Comparison of ENCODE assay signal across 1 cellular context in the genomic region with DNA sequence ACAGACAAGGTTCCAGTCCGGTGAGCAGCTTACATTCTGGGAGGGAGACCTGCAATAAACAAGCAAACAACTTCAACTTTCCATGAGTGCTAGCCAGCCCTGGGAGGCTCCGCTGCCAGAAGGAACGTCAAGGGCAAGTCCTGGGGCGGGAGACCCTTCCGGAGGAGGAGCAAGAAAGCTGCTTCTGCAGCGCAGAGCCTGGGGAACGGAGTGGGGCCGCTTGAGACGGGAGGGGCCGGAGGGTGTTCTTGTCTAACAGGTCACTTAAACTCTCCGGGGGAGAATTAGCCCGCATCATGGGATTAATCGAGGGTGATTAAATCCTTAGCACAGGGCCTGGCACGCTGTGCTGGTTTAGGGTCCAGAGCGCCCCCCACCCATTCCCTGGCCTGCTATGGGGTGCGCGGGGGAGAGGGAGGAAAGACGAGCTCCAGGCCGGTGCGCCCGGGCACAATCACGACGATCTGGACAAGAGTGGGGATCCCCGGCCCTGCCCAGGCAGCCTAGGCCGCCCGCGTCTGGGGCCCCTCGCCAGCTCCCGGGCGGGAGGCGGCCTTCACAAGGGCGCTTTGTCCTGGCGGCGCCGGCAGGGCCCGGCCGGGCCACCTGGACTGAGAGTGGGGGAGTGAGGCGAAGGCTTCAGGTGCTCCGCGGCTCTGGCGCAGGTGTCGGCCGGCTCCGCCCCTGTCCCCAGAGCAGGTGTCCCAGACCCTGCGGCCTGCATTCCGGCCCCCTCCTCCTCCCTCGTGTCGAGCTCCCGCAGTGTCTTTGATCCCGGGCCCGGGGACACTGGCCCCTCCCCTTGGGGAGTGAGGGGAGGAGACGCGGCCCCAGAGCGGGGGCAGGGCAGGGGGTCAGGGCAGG.
TF ChIP-seq lines count a peak whose summit lies in the region.

No MANE protein-coding gene starts in this region.

TF ChIP-seq in H1, 55 proteins besides CTCF, POLR2A, EP300 and RAD21 (continues in another document):
- TF ChIP-seq SIN3A (conservative IDR thresholded peaks at IDR 0.05 in 1 of 2, IDR thresholded peaks at IDR 0.05 in 1 of 2; ENCODE audit: low read depth in 1 of 2, low read length in 2 of 2), result peak in 1 of 2 experiments; percentile 19; a peak in 1 of 4 replicates
- TF ChIP-seq RFX5 (IDR thresholded peaks at IDR 0.05; ENCODE audit: borderline replicate concordance, low read depth, low read length), result no peak
- no peak for TF ChIP-seq SP4 (IDR thresholded peaks at IDR 0.05; ENCODE audit: low read length)
- TF ChIP-seq ZNF274 (IDR thresholded peaks at IDR 0.05; ENCODE audit: borderline replicate concordance, extremely low read depth, low read length), result no peak
- peak; percentile 62; the same call in 1 of the 2 replicates for TF ChIP-seq PHF8 (conservative IDR thresholded peaks at IDR 0.05; ENCODE audit: low read depth, low read length)
- TF ChIP-seq SUZ12 (IDR thresholded peaks at IDR 0.05; ENCODE audit: low read length), result no peak
- TF ChIP-seq POU5F1 (IDR thresholded peaks at IDR 0.05; ENCODE audit: low read depth, low read length), result no peak
- TF ChIP-seq GABPA (IDR thresholded peaks at IDR 0.05; ENCODE audit: borderline replicate concordance, insufficient read depth, low read length), result no peak; the same call in none of the 2 replicates
- peak; percentile 3 to 14; a peak in 1 of 4 replicates for TF ChIP-seq HDAC2 (IDR thresholded peaks at IDR 0.05; ENCODE audit: borderline replicate concordance in 1 of 2, low read depth in 2 of 2, low read length in 2 of 2)
- TF ChIP-seq RXRA (IDR thresholded peaks at IDR 0.05; ENCODE audit: insufficient read depth, low read depth, low read length), result no peak
- peak; percentile 28 for TF ChIP-seq ASH2L (IDR thresholded peaks at IDR 0.05; ENCODE audit: low read length)
- TF ChIP-seq HDAC6 (IDR thresholded peaks at IDR 0.05; ENCODE audit: low read depth, low read length), result no peak
- TF ChIP-seq JUND (IDR thresholded peaks at IDR 0.05; ENCODE audit: low read length), result no peak
- peak; percentile 20 for TF ChIP-seq KDM4A (IDR thresholded peaks at IDR 0.05; ENCODE audit: low read depth, low read length, severe bottlenecking)
- TF ChIP-seq CBX5 (IDR thresholded peaks at IDR 0.05; ENCODE audit: low read depth, low read length), result no peak
- peak; percentile 74 for TF ChIP-seq TAF7 (optimal IDR thresholded peaks at IDR 0.05; ENCODE audit: borderline replicate concordance, low read depth, low read length)
- TF ChIP-seq TCF12 (IDR thresholded peaks at IDR 0.05; ENCODE audit: low read depth, low read length), result peak; percentile 97
- no peak for TF ChIP-seq CBX8 (IDR thresholded peaks at IDR 0.05; ENCODE audit: borderline replicate concordance, low read depth, low read length)
- TF ChIP-seq SRF (IDR thresholded peaks at IDR 0.05; ENCODE audit: low read depth, low read length), result no peak
- TF ChIP-seq KDM5A (IDR thresholded peaks at IDR 0.05; ENCODE audit: low read length), result no peak
- TF ChIP-seq CTBP2 (IDR thresholded peaks at IDR 0.05; ENCODE audit: borderline replicate concordance, insufficient read depth, insufficient read length, low read length), result peak; percentile 31
- no peak for TF ChIP-seq RNF2 (IDR thresholded peaks at IDR 0.05; ENCODE audit: borderline replicate concordance, low read depth, low read length, missing control alignments, poor library complexity, severe bottlenecking)
- TF ChIP-seq NANOG (IDR thresholded peaks at IDR 0.05; ENCODE audit: insufficient read depth, low read depth, low read length, poor library complexity, severe bottlenecking), result no peak
- TF ChIP-seq BCL11A (IDR thresholded peaks at IDR 0.05; ENCODE audit: low read depth in 2 of 2, low read length in 2 of 2), result no peak
- TF ChIP-seq CEBPB (IDR thresholded peaks at IDR 0.05; ENCODE audit: low read depth, low read length), result no peak
- no peak for TF ChIP-seq SP2 (IDR thresholded peaks at IDR 0.05; ENCODE audit: low read length)
- TF ChIP-seq SIRT6 (IDR thresholded peaks at IDR 0.05; ENCODE audit: low read length), result no peak
- no peak for TF ChIP-seq EGR1 (IDR thresholded peaks at IDR 0.05; ENCODE audit: borderline replicate concordance, low read depth, low read length)
- TF ChIP-seq BACH1 (IDR thresholded peaks at IDR 0.05; ENCODE audit: low read length), result no peak
- TF ChIP-seq BRCA1 (IDR thresholded peaks at IDR 0.05; ENCODE audit: low read depth, low read length), result no peak
- TF ChIP-seq, protein P1, sequence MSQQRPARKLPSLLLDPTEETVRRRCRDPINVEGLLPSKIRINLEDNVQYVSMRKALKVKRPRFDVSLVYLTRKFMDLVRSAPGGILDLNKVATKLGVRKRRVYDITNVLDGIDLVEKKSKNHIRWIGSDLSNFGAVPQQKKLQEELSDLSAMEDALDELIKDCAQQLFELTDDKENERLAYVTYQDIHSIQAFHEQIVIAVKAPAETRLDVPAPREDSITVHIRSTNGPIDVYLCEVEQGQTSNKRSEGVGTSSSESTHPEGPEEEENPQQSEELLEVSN (IDR thresholded peaks at IDR 0.05), result peak; percentile 58; the same call in 1 of the 2 replicates
- peak; percentile 69; the same call in 1 of the 2 replicates for TF ChIP-seq TBP (IDR thresholded peaks at IDR 0.05; ENCODE audit: low read depth, low read length)
- TF ChIP-seq SIX5 (IDR thresholded peaks at IDR 0.05; ENCODE audit: low read depth, low read length), result no peak
- no peak for TF ChIP-seq GTF2F1 (IDR thresholded peaks at IDR 0.05; ENCODE audit: borderline replicate concordance, low read depth, low read length)
- TF ChIP-seq YY1 (IDR thresholded peaks at IDR 0.05; ENCODE audit: low read depth, low read length), result 0 out of 2 replicates have a peak, but pooled peaks have one; percentile 6
- no peak for TF ChIP-seq CHD2 (IDR thresholded peaks at IDR 0.05; ENCODE audit: low read length)
- peak; percentile 95 for TF ChIP-seq TEAD4 (IDR thresholded peaks at IDR 0.05; ENCODE audit: low read depth, low read length)
- TF ChIP-seq KDM1A (IDR thresholded peaks at IDR 0.05; ENCODE audit: borderline replicate concordance, low read length), result no peak
- TF ChIP-seq, protein P2, sequence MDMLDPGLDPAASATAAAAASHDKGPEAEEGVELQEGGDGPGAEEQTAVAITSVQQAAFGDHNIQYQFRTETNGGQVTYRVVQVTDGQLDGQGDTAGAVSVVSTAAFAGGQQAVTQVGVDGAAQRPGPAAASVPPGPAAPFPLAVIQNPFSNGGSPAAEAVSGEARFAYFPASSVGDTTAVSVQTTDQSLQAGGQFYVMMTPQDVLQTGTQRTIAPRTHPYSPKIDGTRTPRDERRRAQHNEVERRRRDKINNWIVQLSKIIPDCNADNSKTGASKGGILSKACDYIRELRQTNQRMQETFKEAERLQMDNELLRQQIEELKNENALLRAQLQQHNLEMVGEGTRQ (IDR thresholded peaks at IDR 0.05; ENCODE audit: low read length), result no peak
- TF ChIP-seq CHD1 (IDR thresholded peaks at IDR 0.05; ENCODE audit: low read depth, low read length), result no peak; the same call in 1 of the 2 replicates
- TF ChIP-seq JUN (IDR thresholded peaks at IDR 0.05; ENCODE audit: low read depth, low read length), result no peak
- TF ChIP-seq, protein P3, sequence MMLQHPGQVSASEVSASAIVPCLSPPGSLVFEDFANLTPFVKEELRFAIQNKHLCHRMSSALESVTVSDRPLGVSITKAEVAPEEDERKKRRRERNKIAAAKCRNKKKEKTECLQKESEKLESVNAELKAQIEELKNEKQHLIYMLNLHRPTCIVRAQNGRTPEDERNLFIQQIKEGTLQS (IDR thresholded peaks at IDR 0.05; ENCODE audit: insufficient read depth, low read depth, low read length), result no peak
- TF ChIP-seq EZH2 (IDR thresholded peaks at IDR 0.05; ENCODE audit: low read depth, low read length, severe bottlenecking), result no peak
- TF ChIP-seq RBBP5 (IDR thresholded peaks at IDR 0.05; ENCODE audit: borderline replicate concordance, low read depth, low read length), result no peak; the same call in 1 of the 2 replicates
- no peak for TF ChIP-seq FOSL1 (IDR thresholded peaks at IDR 0.05; ENCODE audit: insufficient read depth, low read depth, low read length)
- TF ChIP-seq CREB1 (IDR thresholded peaks at IDR 0.05), result peak; percentile 59
- no peak for TF ChIP-seq MAFK (IDR thresholded peaks at IDR 0.05; ENCODE audit: low read depth, low read length)
- TF ChIP-seq, protein P4, sequence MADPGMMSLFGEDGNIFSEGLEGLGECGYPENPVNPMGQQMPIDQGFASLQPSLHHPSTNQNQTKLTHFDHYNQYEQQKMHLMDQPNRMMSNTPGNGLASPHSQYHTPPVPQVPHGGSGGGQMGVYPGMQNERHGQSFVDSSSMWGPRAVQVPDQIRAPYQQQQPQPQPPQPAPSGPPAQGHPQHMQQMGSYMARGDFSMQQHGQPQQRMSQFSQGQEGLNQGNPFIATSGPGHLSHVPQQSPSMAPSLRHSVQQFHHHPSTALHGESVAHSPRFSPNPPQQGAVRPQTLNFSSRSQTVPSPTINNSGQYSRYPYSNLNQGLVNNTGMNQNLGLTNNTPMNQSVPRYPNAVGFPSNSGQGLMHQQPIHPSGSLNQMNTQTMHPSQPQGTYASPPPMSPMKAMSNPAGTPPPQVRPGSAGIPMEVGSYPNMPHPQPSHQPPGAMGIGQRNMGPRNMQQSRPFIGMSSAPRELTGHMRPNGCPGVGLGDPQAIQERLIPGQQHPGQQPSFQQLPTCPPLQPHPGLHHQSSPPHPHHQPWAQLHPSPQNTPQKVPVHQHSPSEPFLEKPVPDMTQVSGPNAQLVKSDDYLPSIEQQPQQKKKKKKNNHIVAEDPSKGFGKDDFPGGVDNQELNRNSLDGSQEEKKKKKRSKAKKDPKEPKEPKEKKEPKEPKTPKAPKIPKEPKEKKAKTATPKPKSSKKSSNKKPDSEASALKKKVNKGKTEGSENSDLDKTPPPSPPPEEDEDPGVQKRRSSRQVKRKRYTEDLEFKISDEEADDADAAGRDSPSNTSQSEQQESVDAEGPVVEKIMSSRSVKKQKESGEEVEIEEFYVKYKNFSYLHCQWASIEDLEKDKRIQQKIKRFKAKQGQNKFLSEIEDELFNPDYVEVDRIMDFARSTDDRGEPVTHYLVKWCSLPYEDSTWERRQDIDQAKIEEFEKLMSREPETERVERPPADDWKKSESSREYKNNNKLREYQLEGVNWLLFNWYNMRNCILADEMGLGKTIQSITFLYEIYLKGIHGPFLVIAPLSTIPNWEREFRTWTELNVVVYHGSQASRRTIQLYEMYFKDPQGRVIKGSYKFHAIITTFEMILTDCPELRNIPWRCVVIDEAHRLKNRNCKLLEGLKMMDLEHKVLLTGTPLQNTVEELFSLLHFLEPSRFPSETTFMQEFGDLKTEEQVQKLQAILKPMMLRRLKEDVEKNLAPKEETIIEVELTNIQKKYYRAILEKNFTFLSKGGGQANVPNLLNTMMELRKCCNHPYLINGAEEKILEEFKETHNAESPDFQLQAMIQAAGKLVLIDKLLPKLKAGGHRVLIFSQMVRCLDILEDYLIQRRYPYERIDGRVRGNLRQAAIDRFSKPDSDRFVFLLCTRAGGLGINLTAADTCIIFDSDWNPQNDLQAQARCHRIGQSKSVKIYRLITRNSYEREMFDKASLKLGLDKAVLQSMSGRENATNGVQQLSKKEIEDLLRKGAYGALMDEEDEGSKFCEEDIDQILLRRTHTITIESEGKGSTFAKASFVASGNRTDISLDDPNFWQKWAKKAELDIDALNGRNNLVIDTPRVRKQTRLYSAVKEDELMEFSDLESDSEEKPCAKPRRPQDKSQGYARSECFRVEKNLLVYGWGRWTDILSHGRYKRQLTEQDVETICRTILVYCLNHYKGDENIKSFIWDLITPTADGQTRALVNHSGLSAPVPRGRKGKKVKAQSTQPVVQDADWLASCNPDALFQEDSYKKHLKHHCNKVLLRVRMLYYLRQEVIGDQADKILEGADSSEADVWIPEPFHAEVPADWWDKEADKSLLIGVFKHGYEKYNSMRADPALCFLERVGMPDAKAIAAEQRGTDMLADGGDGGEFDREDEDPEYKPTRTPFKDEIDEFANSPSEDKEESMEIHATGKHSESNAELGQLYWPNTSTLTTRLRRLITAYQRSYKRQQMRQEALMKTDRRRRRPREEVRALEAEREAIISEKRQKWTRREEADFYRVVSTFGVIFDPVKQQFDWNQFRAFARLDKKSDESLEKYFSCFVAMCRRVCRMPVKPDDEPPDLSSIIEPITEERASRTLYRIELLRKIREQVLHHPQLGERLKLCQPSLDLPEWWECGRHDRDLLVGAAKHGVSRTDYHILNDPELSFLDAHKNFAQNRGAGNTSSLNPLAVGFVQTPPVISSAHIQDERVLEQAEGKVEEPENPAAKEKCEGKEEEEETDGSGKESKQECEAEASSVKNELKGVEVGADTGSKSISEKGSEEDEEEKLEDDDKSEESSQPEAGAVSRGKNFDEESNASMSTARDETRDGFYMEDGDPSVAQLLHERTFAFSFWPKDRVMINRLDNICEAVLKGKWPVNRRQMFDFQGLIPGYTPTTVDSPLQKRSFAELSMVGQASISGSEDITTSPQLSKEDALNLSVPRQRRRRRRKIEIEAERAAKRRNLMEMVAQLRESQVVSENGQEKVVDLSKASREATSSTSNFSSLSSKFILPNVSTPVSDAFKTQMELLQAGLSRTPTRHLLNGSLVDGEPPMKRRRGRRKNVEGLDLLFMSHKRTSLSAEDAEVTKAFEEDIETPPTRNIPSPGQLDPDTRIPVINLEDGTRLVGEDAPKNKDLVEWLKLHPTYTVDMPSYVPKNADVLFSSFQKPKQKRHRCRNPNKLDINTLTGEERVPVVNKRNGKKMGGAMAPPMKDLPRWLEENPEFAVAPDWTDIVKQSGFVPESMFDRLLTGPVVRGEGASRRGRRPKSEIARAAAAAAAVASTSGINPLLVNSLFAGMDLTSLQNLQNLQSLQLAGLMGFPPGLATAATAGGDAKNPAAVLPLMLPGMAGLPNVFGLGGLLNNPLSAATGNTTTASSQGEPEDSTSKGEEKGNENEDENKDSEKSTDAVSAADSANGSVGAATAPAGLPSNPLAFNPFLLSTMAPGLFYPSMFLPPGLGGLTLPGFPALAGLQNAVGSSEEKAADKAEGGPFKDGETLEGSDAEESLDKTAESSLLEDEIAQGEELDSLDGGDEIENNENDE (IDR thresholded peaks at IDR 0.05; ENCODE audit: insufficient replicate concordance, low read length), result no peak
- TF ChIP-seq SAP30 (IDR thresholded peaks at IDR 0.05; ENCODE audit: insufficient read depth, insufficient replicate concordance, low read length), result no peak
- TF ChIP-seq, protein P5, sequence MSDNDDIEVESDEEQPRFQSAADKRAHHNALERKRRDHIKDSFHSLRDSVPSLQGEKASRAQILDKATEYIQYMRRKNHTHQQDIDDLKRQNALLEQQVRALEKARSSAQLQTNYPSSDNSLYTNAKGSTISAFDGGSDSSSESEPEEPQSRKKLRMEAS (IDR thresholded peaks at IDR 0.05), result peak; percentile 88
- TF ChIP-seq NRF1 (IDR thresholded peaks at IDR 0.05; ENCODE audit: low read depth, low read length), result peak; percentile 10; the same call in 1 of the 2 replicates
- TF ChIP-seq, protein P6, sequence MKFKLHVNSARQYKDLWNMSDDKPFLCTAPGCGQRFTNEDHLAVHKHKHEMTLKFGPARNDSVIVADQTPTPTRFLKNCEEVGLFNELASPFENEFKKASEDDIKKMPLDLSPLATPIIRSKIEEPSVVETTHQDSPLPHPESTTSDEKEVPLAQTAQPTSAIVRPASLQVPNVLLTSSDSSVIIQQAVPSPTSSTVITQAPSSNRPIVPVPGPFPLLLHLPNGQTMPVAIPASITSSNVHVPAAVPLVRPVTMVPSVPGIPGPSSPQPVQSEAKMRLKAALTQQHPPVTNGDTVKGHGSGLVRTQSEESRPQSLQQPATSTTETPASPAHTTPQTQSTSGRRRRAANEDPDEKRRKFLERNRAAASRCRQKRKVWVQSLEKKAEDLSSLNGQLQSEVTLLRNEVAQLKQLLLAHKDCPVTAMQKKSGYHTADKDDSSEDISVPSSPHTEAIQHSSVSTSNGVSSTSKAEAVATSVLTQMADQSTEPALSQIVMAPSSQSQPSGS (IDR thresholded peaks at IDR 0.05; ENCODE audit: low read length), result no peak
- peak; percentile 54; the same call in 1 of the 2 replicates for TF ChIP-seq SP1 (IDR thresholded peaks at IDR 0.05; ENCODE audit: low read depth, low read length)
- peak; percentile 72 for TF ChIP-seq TAF1 (IDR thresholded peaks at IDR 0.05; ENCODE audit: low read depth, low read length)
